In the genomic region with DNA sequence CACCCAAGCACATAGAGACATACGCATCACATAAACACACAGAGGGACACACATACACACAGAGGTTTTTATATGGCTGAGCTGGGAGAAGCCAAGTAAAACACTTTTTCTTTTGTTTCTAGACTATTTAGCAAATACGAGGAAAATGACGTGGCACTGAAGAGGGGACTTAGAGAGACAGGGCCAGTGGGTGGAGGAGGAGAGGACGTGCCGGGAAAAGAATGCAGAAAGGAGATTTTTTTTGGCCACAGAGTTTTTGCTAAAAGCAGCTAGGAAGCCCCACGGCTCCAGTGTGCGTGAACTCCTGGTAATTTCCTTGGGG, we compare ENCODE assay signal across 8 cellular contexts.
A peak's percentile ranks its signal among the peaks of the same experiment; 100 is the strongest.
DNase-seq lines count a peak whose midpoint lies in the region; ATAC-seq, FAIRE-seq and TF ChIP-seq lines count a peak whose summit lies in the region.

No MANE protein-coding gene starts in this region.

- intact Hi-C loops in HepG2 (cut with micrococcal nuclease; ENCODE audit: unreplicated experiment) = no loop called here
- intact Hi-C loops in uterus (cut with DNase I; ENCODE audit: low total_unique reads) = no loop called here

- H3K4me1 Mint-ChIP-seq in activated T-helper 17 cell treated with anti-CD3 and anti-CD28 coated beads, Interleukin-2, amount 50 U/mL, for 72 hours = peaks cover 55% of the 10 kb centered on the region

- no peak for TF ChIP-seq EP300 in HepG2 (IDR thresholded peaks at IDR 0.05; ENCODE audit: low read depth in 2 of 2, low read length in 2 of 2)
- TF ChIP-seq EP300 in HepG2 (CRISPR knock-in tag; IDR thresholded peaks at IDR 0.05; ENCODE audit: borderline replicate concordance) = no peak

- peak overlapping the region; percentile 75 for H3K4me3 Mint-ChIP-seq in activated T-helper 17 cell treated with anti-CD3 and anti-CD28 coated beads, Interleukin-2, amount 50 U/mL, for 72 hours

- no peak overlapping the region for H3K4me2 ChIP-seq in HepG2 (ENCODE audit: low read depth, low read length)

- TF ChIP-seq POLR2A in HepG2 (IDR thresholded peaks at IDR 0.05; ENCODE audit: insufficient read depth in 1 of 2, low read depth in 2 of 2, low read length in 2 of 2) (no peak), uterus (IDR thresholded peaks at IDR 0.05) (no peak)

- in situ Hi-C loops in HepG2 (cut with HindIII; ENCODE audit: extremely low pct_ligation_motif_present, low pct_unique_long_range_greater_than_20kb) = no loop called here

- no peaks in the 10 kb centered on the region for H3K27me3 Mint-ChIP-seq in activated T-helper 17 cell treated with anti-CD3 and anti-CD28 coated beads, Interleukin-2, amount 50 U/mL, for 72 hours

- H4K20me1 ChIP-seq in HepG2 (ENCODE audit: insufficient read depth, low read length) = no peaks in the 10 kb centered on the region

- H3K9me3 ChIP-seq in liver (ENCODE audit: control insufficient read depth in 4 of 4, low read length in 3 of 4) (no peaks in the 10 kb centered on the region), HepG2 (ENCODE audit: low read length) (no peaks in the 10 kb centered on the region), iPS-18a (ENCODE audit: control insufficient read depth, low read depth, low read length) (no peaks in the 10 kb centered on the region), uterus (no peaks in the 10 kb centered on the region)

- POLR2A ChIA-PET in HepG2 (lab: Yijun Ruan, JAX) = no interaction called here

- peak overlapping the region; percentile 93 for H3K27ac Mint-ChIP-seq in activated T-helper 17 cell treated with anti-CD3 and anti-CD28 coated beads, Interleukin-2, amount 50 U/mL, for 72 hours

- no peaks in the 10 kb centered on the region for H3K4me1 ChIP-seq in liver (ENCODE audit: control insufficient read depth in 4 of 4, insufficient read depth in 4 of 4, low read length in 3 of 4)
- H3K4me1 ChIP-seq in HepG2 (ENCODE audit: insufficient read depth, low read length) = no peaks in the 10 kb centered on the region
- H3K4me1 ChIP-seq in iPS-18a (ENCODE audit: control insufficient read depth, low read depth, low read length) = peaks cover 40% of the 10 kb centered on the region
- peaks cover 0 to 4% of the 10 kb centered on the region in 2 donors for H3K4me1 ChIP-seq in uterus

- H3K27me3 ChIP-seq in liver (ENCODE audit: control insufficient read depth in 4 of 4, insufficient read depth in 4 of 4, low read length in 3 of 4) (no peaks in the 10 kb centered on the region), HepG2 (ENCODE audit: control insufficient read depth in 1 of 2, insufficient read depth in 2 of 2, low read length in 2 of 2) (no peaks in the 10 kb centered on the region), iPS-18a (ENCODE audit: control insufficient read depth, insufficient read depth, low read length) (no peaks in the 10 kb centered on the region), uterus (no peaks in the 10 kb centered on the region)

- TF ChIP-seq RAD21 in liver (IDR thresholded peaks at IDR 0.05) (no peak), HepG2 (CRISPR knock-in tag; IDR thresholded peaks at IDR 0.05) (no peak)

- TF ChIP-seq CTCF in liver (IDR thresholded peaks at IDR 0.05; ENCODE audit: low read depth, low read length, missing input control) (no peak), HepG2 (CRISPR knock-in tag; IDR thresholded peaks at IDR 0.05) (no peak), uterus (IDR thresholded peaks at IDR 0.05) (no peak)

- H2AFZ ChIP-seq in HepG2 (ENCODE audit: low read length) = no peak overlapping the region

- no peaks in the 10 kb centered on the region for H3K36me3 Mint-ChIP-seq in activated T-helper 17 cell treated with anti-CD3 and anti-CD28 coated beads, Interleukin-2, amount 50 U/mL, for 72 hours (ENCODE audit: low read depth)

- FAIRE-seq in HepG2 (lab: Jason Lieb, UNC) = no peak

- H3K36me3 ChIP-seq in liver (ENCODE audit: control insufficient read depth in 4 of 4, insufficient read depth in 3 of 4, low read depth in 1 of 4, low read length in 3 of 4) = no peaks in the 10 kb centered on the region
- no peaks in the 10 kb centered on the region for H3K36me3 ChIP-seq in HepG2 (replicated peaks in 1 of 2; ENCODE audit: control insufficient read depth in 1 of 2, insufficient read depth in 2 of 2, low read length in 2 of 2)
- no peaks in the 10 kb centered on the region for H3K36me3 ChIP-seq in iPS-18a (ENCODE audit: control insufficient read depth, low read depth, low read length)
- H3K36me3 ChIP-seq in uterus = no peaks in the 10 kb centered on the region

- ATAC-seq in HepG2 = no peak
- ATAC-seq in activated T-helper 17 cell treated with anti-CD3 and anti-CD28 coated beads, Interleukin-2, amount 50 U/mL, for 72 hours (replicated peaks) = peak; percentile 27

- BruUV-seq in HepG2 (replicated peaks; lab: Mats Ljungman, UMichigan) = no TSS peak

- peak overlapping the region; percentile 39 to 68 for H3K27ac ChIP-seq in liver (ENCODE audit: low read depth in 1 of 2, low read length in 2 of 2)
- H3K27ac ChIP-seq in HepG2 (ENCODE audit: extremely low read length, insufficient read depth, low read length) = no peak overlapping the region
- peak overlapping the region; percentile 36 for H3K27ac ChIP-seq in iPS-18a (ENCODE audit: low read length)
- H3K27ac ChIP-seq in uterus = peak overlapping the region; percentile 86 to 92

- CTCF ChIA-PET in HepG2 (lab: Yijun Ruan, JAX; ENCODE audit: low intra/inter-chr PET ratio, low total read pairs) = no interaction called here

- H3K79me2 ChIP-seq in HepG2 (ENCODE audit: insufficient read depth, low read length) = no peaks in the 10 kb centered on the region

- no peaks in the 10 kb centered on the region for H3K9me3 Mint-ChIP-seq in activated T-helper 17 cell treated with anti-CD3 and anti-CD28 coated beads, Interleukin-2, amount 50 U/mL, for 72 hours

- H3K4me3 ChIP-seq in liver (ENCODE audit: low read depth in 1 of 3, low read length in 3 of 3) (no peak overlapping the region), HepG2 (replicated peaks in 1 of 3; ENCODE audit: insufficient read depth in 1 of 3, low read depth in 2 of 3, low read length in 3 of 3) (no peak overlapping the region), iPS-18a (ENCODE audit: low read length) (peak overlapping the region; percentile 47), uterus (peak overlapping the region; percentile 17 to 25)

- H3K9ac ChIP-seq in liver (ENCODE audit: low read depth in 1 of 2, low read length in 2 of 2) = no peak overlapping the region
- no peak overlapping the region for H3K9ac ChIP-seq in HepG2 (ENCODE audit: insufficient read depth, low read depth, low read length)
- H3K9ac ChIP-seq in iPS-18a (ENCODE audit: low read length) = peak overlapping the region; percentile 41

- DNase-seq in HepG2 (ENCODE audit: low spot score) = no peak
- no peak for DNase-seq in uterus
- no peak for DNase-seq in HuH-7 (ENCODE audit: low spot score)
- DNase-seq in medulla oblongata (ENCODE audit: extremely low spot score) = no peak
- DNase-seq in RPMI8226 = no peak

- WGBS in liver = 63% methylated on average over 7 of the region's 7 CpGs
- WGBS in HepG2 (ENCODE audit: low lambda C conversion rate) = 31% methylated on average over 7 of the region's 7 CpGs

TF ChIP-seq in liver, 16 proteins besides CTCF, POLR2A, EP300 and RAD21:
- no peak for TF ChIP-seq TAF1 (conservative IDR thresholded peaks at IDR 0.05)
- TF ChIP-seq, protein P1, sequence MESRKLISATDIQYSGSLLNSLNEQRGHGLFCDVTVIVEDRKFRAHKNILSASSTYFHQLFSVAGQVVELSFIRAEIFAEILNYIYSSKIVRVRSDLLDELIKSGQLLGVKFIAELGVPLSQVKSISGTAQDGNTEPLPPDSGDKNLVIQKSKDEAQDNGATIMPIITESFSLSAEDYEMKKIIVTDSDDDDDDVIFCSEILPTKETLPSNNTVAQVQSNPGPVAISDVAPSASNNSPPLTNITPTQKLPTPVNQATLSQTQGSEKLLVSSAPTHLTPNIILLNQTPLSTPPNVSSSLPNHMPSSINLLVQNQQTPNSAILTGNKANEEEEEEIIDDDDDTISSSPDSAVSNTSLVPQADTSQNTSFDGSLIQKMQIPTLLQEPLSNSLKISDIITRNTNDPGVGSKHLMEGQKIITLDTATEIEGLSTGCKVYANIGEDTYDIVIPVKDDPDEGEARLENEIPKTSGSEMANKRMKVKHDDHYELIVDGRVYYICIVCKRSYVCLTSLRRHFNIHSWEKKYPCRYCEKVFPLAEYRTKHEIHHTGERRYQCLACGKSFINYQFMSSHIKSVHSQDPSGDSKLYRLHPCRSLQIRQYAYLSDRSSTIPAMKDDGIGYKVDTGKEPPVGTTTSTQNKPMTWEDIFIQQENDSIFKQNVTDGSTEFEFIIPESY (IDR thresholded peaks at IDR 0.05) = no peak
- TF ChIP-seq HNF4A (conservative IDR thresholded peaks at IDR 0.05) = no peak
- no peak for TF ChIP-seq SP1 (IDR thresholded peaks at IDR 0.05)
- TF ChIP-seq RXRA (IDR thresholded peaks at IDR 0.05) = no peak
- no peak for TF ChIP-seq YY1 (IDR thresholded peaks at IDR 0.05)

TF ChIP-seq in HepG2, 621 proteins besides CTCF, POLR2A, EP300 and RAD21 (continues in another document):
- TF ChIP-seq, protein P2, sequence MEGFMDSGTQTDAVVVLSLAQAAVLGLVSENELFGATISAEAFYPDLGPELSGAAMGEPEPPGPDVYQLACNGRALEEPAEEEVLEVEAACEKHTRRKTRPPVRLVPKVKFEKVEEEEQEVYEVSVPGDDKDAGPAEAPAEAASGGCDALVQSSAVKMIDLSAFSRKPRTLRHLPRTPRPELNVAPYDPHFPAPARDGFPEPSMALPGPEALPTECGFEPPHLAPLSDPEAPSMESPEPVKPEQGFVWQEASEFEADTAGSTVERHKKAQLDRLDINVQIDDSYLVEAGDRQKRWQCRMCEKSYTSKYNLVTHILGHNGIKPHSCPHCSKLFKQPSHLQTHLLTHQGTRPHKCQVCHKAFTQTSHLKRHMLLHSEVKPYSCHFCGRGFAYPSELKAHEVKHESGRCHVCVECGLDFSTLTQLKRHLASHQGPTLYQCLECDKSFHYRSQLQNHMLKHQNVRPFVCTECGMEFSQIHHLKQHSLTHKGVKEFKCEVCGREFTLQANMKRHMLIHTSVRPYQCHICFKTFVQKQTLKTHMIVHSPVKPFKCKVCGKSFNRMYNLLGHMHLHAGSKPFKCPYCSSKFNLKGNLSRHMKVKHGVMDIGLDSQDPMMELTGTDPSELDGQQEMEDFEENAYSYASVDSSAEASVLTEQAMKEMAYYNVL (CRISPR knock-in tag; IDR thresholded peaks at IDR 0.05; ENCODE audit: borderline replicate concordance) = no peak
- no peak for TF ChIP-seq NFIB (CRISPR knock-in tag; IDR thresholded peaks at IDR 0.05; ENCODE audit: borderline replicate concordance)
- no peak for TF ChIP-seq STAT5B (CRISPR knock-in tag; IDR thresholded peaks at IDR 0.05)

Comparison
In these comparisons a context has a peak if more than half of its experiments do, and no peak if none do; other contexts are left out.
1. H3K4me3 ChIP-seq: peak in iPS-18a (single experiment) and uterus (2 of 2); none in liver (0 of 3) and HepG2 (0 of 3).